ENCODE assay signal across 24 cellular contexts in the genomic region with DNA sequence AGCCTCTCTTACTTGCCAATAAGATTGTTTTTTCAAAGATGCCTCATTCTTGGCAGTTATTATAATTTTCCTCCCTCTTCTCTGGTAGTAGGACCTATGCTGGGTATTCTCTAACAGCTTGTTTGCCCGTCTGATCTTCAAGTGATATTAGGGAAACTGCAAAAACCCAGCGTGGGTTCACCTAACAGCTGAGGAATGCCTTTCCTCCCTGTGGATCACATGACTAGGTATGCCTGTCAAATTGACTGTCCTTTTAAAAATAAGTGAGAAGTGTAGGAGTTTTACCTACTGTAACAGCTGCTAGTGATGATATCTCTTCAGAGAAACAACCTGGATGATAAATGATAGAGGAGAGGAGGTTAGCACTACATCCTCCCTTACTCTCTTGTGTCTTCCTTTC.
"Had no signal": no experiment of that assay in that cellular context is flagged by ENCODE, and none has a peak within 500 bp of the region (broad histone marks: within the 10 kb centered on the region; RNA-seq: fewer than 3 reads in every experiment).

No MANE protein-coding gene starts in this region.

- H3K27me3 ChIP-seq: esophagus muscularis mucosa, foreskin keratinocyte, gastroesophageal sphincter, pancreas, stomach, testis, tibial artery had no signal

- H3K36me3 ChIP-seq: pancreas had no signal

- H3K9me3 Mint-ChIP-seq: central memory CD8-positive, alpha-beta T cell; stimulated activated effector memory CD8-positive, alpha-beta T cell treated with anti-CD3 and anti-CD28 coated beads, Interleukin-12 subunit alpha, Interleukin-12 subunit beta, amount 100 ng/mL, for 72 hours; type B pancreatic cell had no signal

- H3K27ac ChIP-seq: coronary artery, esophagus muscularis mucosa, foreskin keratinocyte, gastroesophageal sphincter, pancreas, stomach, testis, tibial artery had no signal

- H3K9me3 ChIP-seq: esophagus muscularis mucosa, gastroesophageal sphincter, mucosa of descending colon, pancreas, stomach, testis, tibial artery had no signal

- H3K4me1 Mint-ChIP-seq: central memory CD8-positive, alpha-beta T cell; naive thymus-derived CD4-positive, alpha-beta T cell had no signal

- H3K4me3 Mint-ChIP-seq: central memory CD8-positive, alpha-beta T cell; mesothelial cell of epicardium; naive thymus-derived CD4-positive, alpha-beta T cell; stimulated activated effector memory CD8-positive, alpha-beta T cell treated with anti-CD3 and anti-CD28 coated beads, Interleukin-12 subunit alpha, Interleukin-12 subunit beta, amount 100 ng/mL, for 72 hours; type B pancreatic cell had no signal

- H3K27me3 Mint-ChIP-seq: central memory CD8-positive, alpha-beta T cell; naive thymus-derived CD4-positive, alpha-beta T cell; type B pancreatic cell had no signal

- H3K4me3 ChIP-seq: coronary artery, esophagus muscularis mucosa, gastroesophageal sphincter, lung, mucosa of descending colon, pancreas, stomach, testis, tibial artery had no signal

- H3K4me1 ChIP-seq: foreskin keratinocyte, testis had no signal

- ATAC-seq: foreskin keratinocyte; gastroesophageal sphincter; left lobe of liver; mucosa of descending colon; naive thymus-derived CD4-positive, alpha-beta T cell; pancreas; sciatic nerve; stimulated activated effector memory CD8-positive, alpha-beta T cell treated with anti-CD3 and anti-CD28 coated beads, Interleukin-12 subunit alpha, Interleukin-12 subunit beta, amount 100 ng/mL, for 72 hours had no signal

- DNase-seq: dermis blood vessel endothelial cell; effector memory CD4-positive, alpha-beta T cell; foreskin keratinocyte; mesenchymal stem cell; mucosa of descending colon; naive thymus-derived CD4-positive, alpha-beta T cell; occipital lobe; pancreas; stimulated activated CD4-positive, alpha-beta T cell treated with anti-CD3 and anti-CD28 coated beads, Interleukin-2, amount 100 ng/mL, for 24 hours; stimulated activated CD4-positive, alpha-beta T cell treated with anti-CD3 and anti-CD28 coated beads, Interleukin-4, amount 100 ng/mL, for 24 hours; stimulated activated naive CD4-positive, alpha-beta T cell treated with Interleukin-2 at 50 U/mL for 16 hours; stomach; testis; tibial artery had no signal

- H3K27ac Mint-ChIP-seq: mesothelial cell of epicardium; naive thymus-derived CD4-positive, alpha-beta T cell; stimulated activated effector memory CD8-positive, alpha-beta T cell treated with anti-CD3 and anti-CD28 coated beads, Interleukin-12 subunit alpha, Interleukin-12 subunit beta, amount 100 ng/mL, for 72 hours; type B pancreatic cell had no signal
